In genomic region chr7:104552102-104552501, GRCh38 we compare ENCODE assay signal across 9 cellular contexts.
DNase-seq lines count a peak whose midpoint lies in the region; FAIRE-seq and TF ChIP-seq lines count a peak whose summit lies in the region.
"Had no signal": no experiment of that assay in that cellular context is flagged by ENCODE, and none has a peak within 500 bp of the region (broad histone marks: within the 10 kb centered on the region; RNA-seq: fewer than 3 reads in every experiment).

No MANE protein-coding gene starts in this region.

- peak; percentile 5 for DNase-seq in AG08396 (ENCODE audit: low spot score)
- DNase-seq in H9 = peak; percentile 59
- DNase-seq in activated CD4-positive, alpha-beta memory T cell treated with anti-CD3 and anti-CD28 coated beads for 36 hours = peak; percentile 27
- peak; percentile 77 for DNase-seq in iPS-NIHi11 (ENCODE audit: low spot score)
- DNase-seq in NCI-H146 treated with DMSO at 0.1 percent for 48 hours (lab: John Stamatoyannopoulos, UW; ENCODE audit: unreplicated experiment) = no peak
- DNase-seq in middle frontal gyrus (ENCODE audit: extremely low spot score, low spot score) = no peak
- DNase-seq in NCI-H1105 treated with DMSO at 0.1 percent for 48 hours (lab: John Stamatoyannopoulos, UW) = no peak
- DNase-seq in frontal cortex (ENCODE audit: low spot score in 2 of 2) = no peak

- no peak for TF ChIP-seq CTCF in H9 (conservative IDR thresholded peaks at IDR 0.05)

- H3K4me1 ChIP-seq in H9 (ENCODE audit: insufficient read depth, low read length) = no peaks in the 10 kb centered on the region

- H3K4me2 ChIP-seq in H9 (ENCODE audit: insufficient read depth, insufficient read length, low read length) = no peak overlapping the region

- H3K9ac ChIP-seq in H9 (ENCODE audit: extremely low read depth, insufficient read length, low read length) = no peak overlapping the region

- H4K20me1 ChIP-seq in H9 (ENCODE audit: control insufficient read depth, insufficient read depth, insufficient read length) = no peaks in the 10 kb centered on the region

- no peak overlapping the region for H3K56ac ChIP-seq in H9 (ENCODE audit: insufficient read length, low read depth, low read length)

- H3T11ph ChIP-seq in H9 (ENCODE audit: low read length) = no peak overlapping the region

- H3K14ac ChIP-seq in H9 (ENCODE audit: insufficient read depth, low read length) = no peak overlapping the region

- H3K27ac Mint-ChIP-seq in H9 = no peak overlapping the region
- no peak overlapping the region for H3K27ac Mint-ChIP-seq in activated CD4-positive, alpha-beta memory T cell treated with anti-CD3 and anti-CD28 coated beads for 36 hours
- H3K27ac Mint-ChIP-seq: memory B cell had no signal

- H3K23me2 ChIP-seq in H9 (ENCODE audit: insufficient read length, low read depth, low read length, poor library complexity, severe bottlenecking) = no peaks in the 10 kb centered on the region

- no peak overlapping the region for H3K23ac ChIP-seq in H9 (ENCODE audit: insufficient read length, low read depth, low read length)

- H3K27me3 ChIP-seq in H9 (ENCODE audit: insufficient read depth, low read length) = no peaks in the 10 kb centered on the region

- H3K4ac ChIP-seq in H9 (ENCODE audit: low read depth, low read length) = no peak overlapping the region

- H3K27me3 Mint-ChIP-seq in H9 (ENCODE audit: low read depth) = no peaks in the 10 kb centered on the region
- H3K27me3 Mint-ChIP-seq in activated CD4-positive, alpha-beta memory T cell treated with anti-CD3 and anti-CD28 coated beads for 36 hours = no peaks in the 10 kb centered on the region

- intact Hi-C loops in activated CD4-positive, alpha-beta memory T cell treated with anti-CD3 and anti-CD28 coated beads for 36 hours (cut with micrococcal nuclease) = no loop called here

- no peak overlapping the region for H2AFZ ChIP-seq in H9 (ENCODE audit: low read length)

- no peak overlapping the region for H3K4me3 Mint-ChIP-seq in H9
- no peak overlapping the region for H3K4me3 Mint-ChIP-seq in activated CD4-positive, alpha-beta memory T cell treated with anti-CD3 and anti-CD28 coated beads for 36 hours
- H3K4me3 Mint-ChIP-seq: memory B cell had no signal

- FAIRE-seq in frontal cortex (lab: Jason Lieb, UNC) = no peak

- no peaks in the 10 kb centered on the region for H3K9me3 ChIP-seq in H9 (ENCODE audit: control insufficient read depth, low read depth, low read length)

- H3K79me1 ChIP-seq in H9 (ENCODE audit: insufficient read depth, low read depth, low read length, poor library complexity, severe bottlenecking) = no peaks in the 10 kb centered on the region

- H2AK5ac ChIP-seq in H9 (ENCODE audit: insufficient read length, low read length) = no peak overlapping the region

- no peak overlapping the region for H3K18ac ChIP-seq in H9 (ENCODE audit: insufficient read length, low read depth, low read length)

- no peak overlapping the region for H2BK15ac ChIP-seq in H9 (ENCODE audit: low read depth, low read length)

- no peak overlapping the region for H4K8ac ChIP-seq in H9 (replicated peaks; ENCODE audit: insufficient read length, low read depth, low read length)

- no peak overlapping the region for H2BK120ac ChIP-seq in H9 (ENCODE audit: low read depth, low read length, poor library complexity, severe bottlenecking)

- H2BK5ac ChIP-seq in H9 (ENCODE audit: insufficient read length, low read length) = no peak overlapping the region

- no peak overlapping the region for H2BK20ac ChIP-seq in H9 (ENCODE audit: low read depth, low read length, poor library complexity, severe bottlenecking)

- CTCF ChIA-PET in activated CD4-positive, alpha-beta memory T cell treated with anti-CD3 and anti-CD28 coated beads for 36 hours (lab: Charles Lee) = no interaction called here

- H4K5ac ChIP-seq in H9 (ENCODE audit: insufficient read length, low read depth, low read length) = no peak overlapping the region

- POLR2A ChIA-PET in activated CD4-positive, alpha-beta memory T cell treated with anti-CD3 and anti-CD28 coated beads for 36 hours (lab: Charles Lee) = no interaction called here

- no CpG with 5 or more reads among the region's 4 CpGs for WGBS in H9 (ENCODE audit: extremely low coverage, insufficient read length, low lambda C conversion rate)

- H3K36me3 Mint-ChIP-seq in H9 (ENCODE audit: insufficient read depth in 1 of 3, low read depth in 3 of 3) = peaks cover 0 to 11% (median 3%) of the 10 kb centered on the region in 3 experiments; a peak in 2 of 7 replicates
- H3K36me3 Mint-ChIP-seq in activated CD4-positive, alpha-beta memory T cell treated with anti-CD3 and anti-CD28 coated beads for 36 hours = no peaks in the 10 kb centered on the region

- no peaks in the 10 kb centered on the region for H3K79me2 ChIP-seq in H9 (ENCODE audit: insufficient read depth, low read length)

- peaks cover 14 to 30% of the 10 kb centered on the region in 2 experiments for H3K9me3 Mint-ChIP-seq in H9
- H3K9me3 Mint-ChIP-seq in activated CD4-positive, alpha-beta memory T cell treated with anti-CD3 and anti-CD28 coated beads for 36 hours = peaks cover 9% of the 10 kb centered on the region

- H3K27ac ChIP-seq in H9 (ENCODE audit: insufficient read length, low read depth, low read length) = no peak overlapping the region

- H4K91ac ChIP-seq in H9 (ENCODE audit: insufficient read length, low read depth, low read length) = no peak overlapping the region

- H3K4me1 Mint-ChIP-seq in H9 = no peaks in the 10 kb centered on the region
- no peaks in the 10 kb centered on the region for H3K4me1 Mint-ChIP-seq in activated CD4-positive, alpha-beta memory T cell treated with anti-CD3 and anti-CD28 coated beads for 36 hours (ENCODE audit: low read depth)
- H3K4me1 Mint-ChIP-seq: memory B cell had no signal

- H2BK12ac ChIP-seq in H9 (ENCODE audit: insufficient read length, low read depth, low read length) = no peak overlapping the region

Comparison
In these comparisons a context has a peak if more than half of its experiments do, and no peak if none do; other contexts are left out.
1. DNase-seq: peak in AG08396 (single experiment), H9 (single experiment), activated CD4-positive, alpha-beta memory T cell treated with anti-CD3 and anti-CD28 coated beads for 36 hours (single experiment) and iPS-NIHi11 (single experiment); none in NCI-H146 treated with DMSO at 0.1 percent for 48 hours (single experiment), middle frontal gyrus (single experiment), NCI-H1105 treated with DMSO at 0.1 percent for 48 hours (single experiment) and frontal cortex (0 of 2).